Comparison of ENCODE assay signal across 20 cellular contexts in genomic region chr6:34859951-34860350, GRCh38.
"Had no signal": no experiment of that assay in that cellular context is flagged by ENCODE, and none has a peak within 500 bp of the region (broad histone marks: within the 10 kb centered on the region; RNA-seq: fewer than 3 reads in every experiment).

No MANE protein-coding gene starts in this region.

- H3K4me3 ChIP-seq: MG63 had no signal

- H3K9me3 ChIP-seq: MG63, SK-N-SH had no signal

- DNase-seq: KG1; MG63; NCI-H1092; NCI-H1105 treated with DMSO at 0.1 percent for 48 hours; NCI-H1417 treated with DMSO at 0.1 percent for 48 hours; NCI-H187; NCI-H2029; NCI-H2081 treated with DMSO at 0.1 percent for 48 hours; NCI-H2171; NCI-H226; NCI-H446; NCI-H510A; NCI-H524 treated with DMSO at 0.1 percent for 48 hours; NCI-H69; NCI-H774; NK-92 treated with Interleukin-12 subunit alpha and Interleukin-12 subunit beta, amount 100 ng/mL, for 24 hours; RPMI8226; SHP77; SK-N-SH; SW 1271 had no signal

- H3K27me3 ChIP-seq: MG63 had no signal
